In the genomic region with DNA sequence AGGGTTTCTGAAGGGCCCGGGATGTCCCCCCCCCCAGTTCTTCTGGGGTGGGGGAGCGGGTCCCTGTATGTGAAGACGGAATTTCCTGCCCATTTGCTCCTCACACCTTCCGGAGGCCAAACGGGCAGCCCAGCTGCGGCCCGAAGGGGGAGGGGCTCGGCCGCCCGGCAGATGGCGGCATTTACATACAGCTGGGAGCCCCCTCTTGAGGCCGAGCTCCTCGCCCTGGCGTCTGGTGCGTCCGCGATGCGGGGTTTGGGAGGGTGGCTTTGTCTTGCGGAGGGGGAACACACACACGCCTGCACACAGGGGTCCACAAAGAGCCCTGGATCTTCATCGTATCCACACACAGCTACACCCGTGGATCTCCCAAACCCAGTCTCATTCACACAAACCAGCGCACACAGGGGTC, we compare ENCODE assay signal across 8 cellular contexts. TPM values are rescaled to one million over a fixed set of nuclear protein-coding genes. Genes with fewer than 3 reads are reported as not detected.
DNase-seq lines count a peak whose midpoint lies in the region; ATAC-seq and TF ChIP-seq lines count a peak whose summit lies in the region.

No MANE protein-coding gene starts in this region.

- peak overlapping the region; percentile 28 for H3K4me3 ChIP-seq in cardiac muscle cell
- peak overlapping the region; percentile 20 for H3K4me3 ChIP-seq in retinal pigment epithelial cell (ENCODE audit: low read length)

- peaks cover 15% of the 10 kb centered on the region for H3K27me3 ChIP-seq in cardiac muscle cell

- no peak overlapping the region for H3K27ac ChIP-seq in cardiac muscle cell

- H3K4me3 Mint-ChIP-seq in glutamatergic neuron (ENCODE audit: unreplicated experiment), result peak overlapping the region; percentile 97

- H3K36me3 Mint-ChIP-seq in glutamatergic neuron (ENCODE audit: unreplicated experiment), result peaks cover 7% of the 10 kb centered on the region

- peak overlapping the region; percentile 100 for H3K27ac Mint-ChIP-seq in glutamatergic neuron (ENCODE audit: unreplicated experiment)

- no peaks in the 10 kb centered on the region for H3K9me3 ChIP-seq in cardiac muscle cell (ENCODE audit: low read depth)

- ATAC-seq in Right ventricle myocardium inferior, result no peak
- ATAC-seq in GM18870 (IDR thresholded peaks at IDR 0.05; ENCODE audit: unreplicated experiment), result no peak

- H3K36me3 ChIP-seq in cardiac muscle cell, result no peaks in the 10 kb centered on the region

- peaks cover 24% of the 10 kb centered on the region for H3K27me3 Mint-ChIP-seq in glutamatergic neuron (ENCODE audit: unreplicated experiment)

- peak; percentile 33 for TF ChIP-seq CTCF in cardiac muscle cell (IDR thresholded peaks at IDR 0.05; ENCODE audit: low read depth, low read length)
- TF ChIP-seq CTCF in glutamatergic neuron (IDR thresholded peaks at IDR 0.05; ENCODE audit: partially characterized antibody, unreplicated experiment), result no peak
- TF ChIP-seq CTCF in retinal pigment epithelial cell (conservative IDR thresholded peaks at IDR 0.05; ENCODE audit: low read depth, low read length), result peak; percentile 45

- peaks cover 25% of the 10 kb centered on the region for H3K9me3 Mint-ChIP-seq in glutamatergic neuron (ENCODE audit: unreplicated experiment)

- no peaks in the 10 kb centered on the region for H3K4me1 ChIP-seq in cardiac muscle cell (ENCODE audit: low read depth)

- H3K4me1 Mint-ChIP-seq in glutamatergic neuron (ENCODE audit: low read depth, unreplicated experiment), result peaks cover 17% of the 10 kb centered on the region

- DNase-seq in cardiac muscle cell (ENCODE audit: low read depth in 1 of 2, low spot score in 1 of 2), result peak; percentile 49 to 77
- DNase-seq in Right ventricle myocardium inferior (ENCODE audit: missing footprints), result no peak
- DNase-seq in NCI-H1930 (lab: John Stamatoyannopoulos, UW), result peak; percentile 83 to 87
- DNase-seq in UCSD-AML1 (lab: John Stamatoyannopoulos, UW; ENCODE audit: unreplicated experiment), result peak; percentile 61
- peak; percentile 92 for DNase-seq in glutamatergic neuron
- DNase-seq in retinal pigment epithelial cell (ENCODE audit: low read depth), result no peak
- no peak for DNase-seq in stimulated activated CD4-positive, alpha-beta T cell treated with anti-CD3 and anti-CD28 coated beads, Interleukin-4, amount 100 ng/mL, for 1 hour

- intact Hi-C loops in Right ventricle myocardium inferior (cut with DNase I), result no loop called here

RNA-seq across cellular contexts. Expression of a gene that starts 0.9 kb away (rescaled TPM):
- total RNA-seq in cardiac muscle cell (8.0 and 11.7 TPM in 2 replicates), Right ventricle myocardium inferior (not detected), glutamatergic neuron (ENCODE audit: unreplicated experiment) (788 TPM)
- polyA plus RNA-seq in cardiac muscle cell, result 12.2 and 13.9 TPM in 2 replicates

RNA-seq across cellular contexts. Expression of a gene that starts 17.1 kb away (rescaled TPM):
- total RNA-seq in cardiac muscle cell, result 2.0 and 4.3 TPM in 2 replicates
- 1.3 and 2.5 TPM in 2 replicates for polyA plus RNA-seq in cardiac muscle cell
- total RNA-seq in Right ventricle myocardium inferior, result not detected
- total RNA-seq in glutamatergic neuron (ENCODE audit: unreplicated experiment), result 9.9 TPM

RNA-seq across cellular contexts. Expression of a gene that starts 17.2 kb away (rescaled TPM):
- total RNA-seq in cardiac muscle cell (80.4 and 108 TPM in 2 replicates), Right ventricle myocardium inferior (75.9 TPM), glutamatergic neuron (ENCODE audit: unreplicated experiment) (256 TPM)
- 93.3 and 101 TPM in 2 replicates for polyA plus RNA-seq in cardiac muscle cell

RNA-seq across cellular contexts. Expression of a gene that starts 34.8 kb away (rescaled TPM):
- total RNA-seq in cardiac muscle cell, result 9.5 and 17.5 TPM in 2 replicates
- 8.4 and 14.1 TPM in 2 replicates for polyA plus RNA-seq in cardiac muscle cell
- total RNA-seq in Right ventricle myocardium inferior, result 1.7 TPM
- total RNA-seq in glutamatergic neuron (ENCODE audit: unreplicated experiment), result 7.6 TPM

RNA-seq across cellular contexts. Expression of a gene that starts 42.1 kb away (rescaled TPM):
- total RNA-seq in cardiac muscle cell, result 20.3 and 44.5 TPM in 2 replicates
- polyA plus RNA-seq in cardiac muscle cell, result 70.2 and 75.0 TPM in 2 replicates
- total RNA-seq in Right ventricle myocardium inferior, result 10.7 TPM
- total RNA-seq in glutamatergic neuron (ENCODE audit: unreplicated experiment), result 20.2 TPM

Comparison
In these comparisons a context has a peak if more than half of its experiments do, and no peak if none do; other contexts are left out.
1. DNase-seq: peak in cardiac muscle cell (2 of 2), NCI-H1930 (2 of 2), UCSD-AML1 (single experiment) and glutamatergic neuron (single experiment); none in Right ventricle myocardium inferior (single experiment), retinal pigment epithelial cell (single experiment) and stimulated activated CD4-positive, alpha-beta T cell treated with anti-CD3 and anti-CD28 coated beads, Interleukin-4, amount 100 ng/mL, for 1 hour (single experiment).
2. RNA of a gene that starts 0.9 kb away (total RNA-seq): 788 TPM in glutamatergic neuron (single experiment); 8.0 to 11.7 TPM in cardiac muscle cell and not detected in Right ventricle myocardium inferior (single experiment); every median in the first group is over 10 times any median in the second.